8 cellular contexts compared by ENCODE assay signal in the genomic region with DNA sequence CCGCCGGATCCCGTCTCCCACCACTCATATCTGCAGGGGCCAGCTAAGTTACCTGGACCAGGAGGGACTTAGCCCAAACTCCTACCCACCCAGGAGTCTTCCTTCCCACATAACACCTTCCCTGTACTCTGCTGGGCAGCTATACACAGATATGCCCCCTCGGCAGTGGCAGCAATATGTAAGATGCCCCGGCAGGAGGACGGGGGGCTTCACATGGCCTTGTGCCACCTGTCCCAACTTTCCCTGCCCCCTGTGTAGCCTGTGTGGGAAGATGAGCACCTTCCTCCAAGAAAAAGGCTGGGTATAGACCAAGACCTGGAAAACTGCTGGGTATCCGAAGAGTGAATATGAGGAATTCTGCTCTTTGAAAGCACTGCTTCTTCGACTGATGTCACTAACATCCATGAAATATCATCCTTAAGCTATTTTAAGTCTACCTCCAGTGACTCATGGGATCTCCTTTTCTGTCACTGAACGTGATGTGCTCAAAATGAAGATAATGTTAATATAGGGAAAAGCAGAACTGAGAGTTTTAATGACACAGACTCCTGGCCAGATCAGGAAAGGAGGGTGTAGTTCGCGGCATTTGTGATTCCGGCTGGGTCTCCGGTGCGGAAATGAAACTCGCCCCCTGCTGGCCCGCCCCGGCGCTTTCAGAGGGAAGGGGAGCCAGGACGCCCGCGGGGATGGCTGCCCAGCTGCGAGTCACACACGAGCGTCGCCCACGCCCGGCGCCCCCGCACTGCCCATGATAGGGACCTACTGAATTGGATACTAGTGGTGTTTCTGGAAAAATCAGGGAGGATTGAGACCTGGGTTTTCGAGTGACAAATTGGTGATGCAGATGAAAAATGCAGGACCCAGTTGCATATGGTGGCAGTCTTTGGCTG.
DNase-seq lines count a peak whose midpoint lies in the region; ATAC-seq and TF ChIP-seq lines count a peak whose summit lies in the region.

No MANE protein-coding gene starts in this region.

- TF ChIP-seq POLR2A in Peyer's patch (IDR thresholded peaks at IDR 0.05) (no peak), testis (IDR thresholded peaks at IDR 0.05) (no peak)

- H3K9me3 ChIP-seq in Peyer's patch (no peaks in the 10 kb centered on the region), testis (no peaks in the 10 kb centered on the region)

- DNase-seq in AG09309 (ENCODE audit: low read depth) (no peak), Peyer's patch (peak; percentile 78 to 90 (median 81)), foreskin fibroblast (peak; percentile 16 to 57), occipital lobe (lab: John Stamatoyannopoulos, UW) (peak; percentile 41), testis (peak; percentile 82)
- DNase-seq in activated T-helper 2 cell treated with anti-CD3 and anti-CD28 coated beads, Interferon-gamma antibody, Interleukin-2, Interleukin-4, amounts not matched to agents 10 μg/mL and 5 μg/mL and 100 μg/mL, durations not matched to agents 14 hours and 24 hours and 36 hours (ENCODE audit: low spot score) = peak; percentile 53

- H3K27me3 Mint-ChIP-seq in activated T-helper 2 cell treated with anti-CD3 and anti-CD28 coated beads, Interferon-gamma antibody, Interleukin-2, Interleukin-4, amounts not matched to agents 10 μg/mL and 5 μg/mL and 100 μg/mL, durations not matched to agents 14 hours and 24 hours and 36 hours (ENCODE audit: low read depth) = peaks cover 7% of the 10 kb centered on the region

- H3K27ac ChIP-seq in Peyer's patch (peak overlapping the region in 1 of 4 donors; percentile 48), testis (no peak overlapping the region)

- ATAC-seq in GM18873 (IDR thresholded peaks at IDR 0.05; ENCODE audit: low FRiP score, unreplicated experiment) (peak; percentile 42), HG03103 (IDR thresholded peaks at IDR 0.05; ENCODE audit: low read depth, unreplicated experiment) (peak; percentile 58)

- TF ChIP-seq CTCF in AG09309 (IDR thresholded peaks at IDR 0.05; ENCODE audit: control insufficient read depth, insufficient read depth, low read depth, low read length, missing control alignments) = peak; percentile 69
- peak; percentile 64 to 83 (median 67) for TF ChIP-seq CTCF in Peyer's patch (IDR thresholded peaks at IDR 0.05)
- TF ChIP-seq CTCF in foreskin fibroblast (IDR thresholded peaks at IDR 0.05; ENCODE audit: low read depth, low read length) = peak; percentile 66
- TF ChIP-seq CTCF in testis (IDR thresholded peaks at IDR 0.05) = peak; percentile 41 to 63 (median 55)

- H3K9me3 Mint-ChIP-seq in activated T-helper 2 cell treated with anti-CD3 and anti-CD28 coated beads, Interferon-gamma antibody, Interleukin-2, Interleukin-4, amounts not matched to agents 10 μg/mL and 5 μg/mL and 100 μg/mL, durations not matched to agents 14 hours and 24 hours and 36 hours = no peaks in the 10 kb centered on the region

- peaks cover 31% of the 10 kb centered on the region for H3K4me1 Mint-ChIP-seq in activated T-helper 2 cell treated with anti-CD3 and anti-CD28 coated beads, Interferon-gamma antibody, Interleukin-2, Interleukin-4, amounts not matched to agents 10 μg/mL and 5 μg/mL and 100 μg/mL, durations not matched to agents 14 hours and 24 hours and 36 hours (ENCODE audit: low read depth)

- 20 to 22% methylated on average over 24 to 30 of the region's 30 CpGs for WGBS in testis, 2 donors

- no peaks in the 10 kb centered on the region for H3K27me3 ChIP-seq in Peyer's patch
- H3K27me3 ChIP-seq in testis = no peaks in the 10 kb centered on the region

- H3K27ac Mint-ChIP-seq in activated T-helper 2 cell treated with anti-CD3 and anti-CD28 coated beads, Interferon-gamma antibody, Interleukin-2, Interleukin-4, amounts not matched to agents 10 μg/mL and 5 μg/mL and 100 μg/mL, durations not matched to agents 14 hours and 24 hours and 36 hours = no peak overlapping the region

- H3K36me3 Mint-ChIP-seq in activated T-helper 2 cell treated with anti-CD3 and anti-CD28 coated beads, Interferon-gamma antibody, Interleukin-2, Interleukin-4, amounts not matched to agents 10 μg/mL and 5 μg/mL and 100 μg/mL, durations not matched to agents 14 hours and 24 hours and 36 hours (ENCODE audit: low read depth) = no peaks in the 10 kb centered on the region

- intact Hi-C loops in activated T-helper 2 cell treated with anti-CD3 and anti-CD28 coated beads, Interferon-gamma antibody, Interleukin-2, Interleukin-4, amounts not matched to agents 10 μg/mL and 5 μg/mL and 100 μg/mL, durations not matched to agents 14 hours and 24 hours and 36 hours (cut with micrococcal nuclease) = loop anchor here (2.0 to 10.0 kb wide), 6 partner anchors 46 to 606 kb away; partner anchors contain the start of genes NFE2L3 and SNX10
- intact Hi-C loops in testis (cut with DNase I; ENCODE audit: low total_unique reads) = loop anchor here (5.0 to 10.0 kb wide), 2 partner anchors 167 to 470 kb away; no protein-coding TSS in a partner anchor

- no peak overlapping the region for H3K4me3 ChIP-seq in AG09309 (ENCODE audit: control insufficient read depth, low read depth, low read length)
- H3K4me3 ChIP-seq in Peyer's patch = peak overlapping the region in 3 of 4 donors; percentile 9 to 28 (median 24)
- H3K4me3 ChIP-seq in foreskin fibroblast (ENCODE audit: low read depth in 1 of 2, low read length in 2 of 2) = peak overlapping the region; percentile 3 to 25
- H3K4me3 ChIP-seq in testis = peak overlapping the region; percentile 5 to 26

- H3K4me3 Mint-ChIP-seq in activated T-helper 2 cell treated with anti-CD3 and anti-CD28 coated beads, Interferon-gamma antibody, Interleukin-2, Interleukin-4, amounts not matched to agents 10 μg/mL and 5 μg/mL and 100 μg/mL, durations not matched to agents 14 hours and 24 hours and 36 hours (ENCODE audit: low read depth) = peak overlapping the region; percentile 53

- H3K4me1 ChIP-seq in Peyer's patch = peaks cover 0 to 9% (median 4%) of the 10 kb centered on the region in 4 donors
- peaks cover 11% of the 10 kb centered on the region for H3K4me1 ChIP-seq in testis

- H3K36me3 ChIP-seq in Peyer's patch (no peaks in the 10 kb centered on the region), testis (ENCODE audit: low read depth, missing control alignments) (no peaks in the 10 kb centered on the region)
